ENCODE assay signal across 8 cellular contexts in the genomic region with DNA sequence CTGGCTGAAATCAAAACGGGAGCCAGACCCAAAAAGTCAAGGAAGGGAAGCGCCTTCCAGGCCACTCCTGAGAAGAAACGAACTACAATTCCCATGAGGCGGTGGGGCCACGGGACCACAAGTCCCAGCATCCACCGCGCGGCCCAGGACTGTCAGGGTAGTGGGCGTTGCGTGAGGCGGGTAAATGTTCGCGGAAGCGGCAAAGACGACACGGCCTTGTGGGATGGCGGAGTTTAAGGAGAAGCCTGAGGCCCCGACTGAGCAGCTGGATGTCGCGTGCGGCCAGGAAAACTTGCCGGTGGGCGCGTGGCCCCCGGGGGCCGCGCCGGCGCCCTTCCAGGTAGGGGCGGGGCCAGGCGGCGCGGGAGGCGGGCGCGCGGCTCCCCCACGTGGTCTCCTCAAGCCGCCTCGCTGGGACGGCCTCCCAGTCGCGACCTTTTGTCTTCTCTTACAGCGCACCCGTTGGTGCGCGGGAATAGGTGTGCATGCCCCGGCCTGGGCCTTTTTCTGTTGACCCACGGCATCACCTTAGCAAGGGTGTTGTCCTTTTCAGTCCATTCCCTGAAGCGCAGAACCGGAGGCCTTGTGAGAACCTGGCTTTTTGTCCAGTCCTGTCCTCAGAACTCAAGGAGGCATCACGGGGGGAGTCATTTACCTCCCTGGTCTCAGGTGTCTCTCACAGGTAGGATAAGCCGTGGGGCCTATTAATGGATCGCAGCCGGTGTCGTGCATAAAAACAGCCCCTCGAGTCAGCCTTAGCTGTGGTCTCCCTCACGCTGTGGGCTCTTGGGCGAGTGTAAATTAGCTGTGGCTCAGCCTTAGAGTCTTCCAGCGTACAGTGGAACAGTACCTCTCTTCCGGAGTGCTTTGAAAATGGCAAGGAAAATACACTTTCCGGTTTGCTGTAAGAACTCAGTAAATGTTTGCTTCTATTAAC. TPM values are rescaled to one million over a fixed set of nuclear protein-coding genes. Genes with fewer than 3 reads are reported as not detected.
DNase-seq lines count a peak whose midpoint lies in the region; ATAC-seq, FAIRE-seq and TF ChIP-seq lines count a peak whose summit lies in the region.

Gene SETMAR, plus strand, starts transcription at position 183 of the 937 bp plus-strand sequence. Its CDS starts 2 bp downstream, at position 185.

- TF ChIP-seq POLR2A in GM12892 (IDR thresholded peaks at IDR 0.05; ENCODE audit: low read depth, low read length): peak; percentile 91
- peak; percentile 78 for TF ChIP-seq POLR2A in prostate gland (IDR thresholded peaks at IDR 0.05)

- FAIRE-seq in GM12892 (lab: Jason Lieb, UNC): peak; percentile 97

- DNase-seq in GM12892 (ENCODE audit: insufficient read length) (peak; percentile 85), NCI-H128 (lab: John Stamatoyannopoulos, UW; ENCODE audit: unreplicated experiment) (peak; percentile 64), amniotic epithelial cell (ENCODE audit: low read depth) (peak; percentile 73), left ventricle myocardium inferior (peak; percentile 92), prostate gland (ENCODE audit: low spot score) (peak; percentile 91), ureter (ENCODE audit: low spot score) (peak; percentile 91)

- peaks cover 57% of the 10 kb centered on the region for H3K4me1 ChIP-seq in left ventricle myocardium inferior
- peaks cover 6% of the 10 kb centered on the region for H3K4me1 ChIP-seq in prostate gland (replicated peaks)

- no peak for TF ChIP-seq CTCF in left ventricle myocardium inferior (IDR thresholded peaks at IDR 0.05; ENCODE audit: borderline replicate concordance)
- TF ChIP-seq CTCF in prostate gland (IDR thresholded peaks at IDR 0.05): peak in 1 of 4 experiments; percentile 5

- H3K27me3 ChIP-seq in left ventricle myocardium inferior (ENCODE audit: low read depth) (no peaks in the 10 kb centered on the region), prostate gland (replicated peaks; ENCODE audit: insufficient read depth) (no peaks in the 10 kb centered on the region)

- H3K9me3 ChIP-seq in left ventricle myocardium inferior (replicated peaks) (no peaks in the 10 kb centered on the region), prostate gland (no peaks in the 10 kb centered on the region)

- H3K4me3 ChIP-seq in left ventricle myocardium inferior (peak within 1 kb of the TSS; percentile 78), prostate gland (peak within 1 kb of the TSS; percentile 64 to 69)

- WGBS in prostate gland: under 1% methylated on average over 48 of the region's 62 CpGs

- intact Hi-C loops in T-helper 1 cell treated with Interleukin-12 subunit alpha and Interleukin-12 subunit beta and Interleukin-4 antibody, amounts not matched to agents 30 ng/mL and 1 ng/mL, for 36 hours (cut with micrococcal nuclease): loop anchor here (1.0 to 10.0 kb wide), 15 partner anchors 48 to 1176 kb away; partner anchors contain the start of genes ARL8B, CRBN, EDEM1 and ITPR1
- intact Hi-C loops in left ventricle myocardium inferior (cut with micrococcal nuclease) (no loop called here), prostate gland (cut with DNase I) (no loop called here)

- peak; percentile 99 for ATAC-seq in HG02759 (IDR thresholded peaks at IDR 0.05; ENCODE audit: unreplicated experiment)

- H3K36me3 ChIP-seq in left ventricle myocardium inferior (no peaks in the 10 kb centered on the region), prostate gland (no peaks in the 10 kb centered on the region)

- H3K27ac ChIP-seq in left ventricle myocardium inferior (replicated peaks): peak within 1 kb of the TSS; percentile 95
- peak within 1 kb of the TSS; percentile 92 to 95 for H3K27ac ChIP-seq in prostate gland

RNA-seq across cellular contexts. Expression of gene SETMAR, which starts in this region (rescaled TPM):
- 11.9 TPM for polyA plus RNA-seq in GM12892 (2012; ENCODE audit: missing spikeins)
- total RNA-seq in T-helper 1 cell treated with Interleukin-12 subunit alpha and Interleukin-12 subunit beta and Interleukin-4 antibody, amounts not matched to agents 30 ng/mL and 1 ng/mL, for 36 hours: 11.4 and 12.4 TPM in 2 replicates
- total RNA-seq in left ventricle myocardium inferior (16.6 TPM), prostate gland (10 to 100 TPM; 39.8 to 42.8 TPM), ureter (19.8 TPM)

Comparison
In these comparisons a context has a peak if more than half of its experiments do, and no peak if none do; other contexts are left out.
1. Peak in every context shown above with its lines: DNase-seq, ATAC-seq, H3K4me3 ChIP-seq and H3K27ac ChIP-seq.